In genomic region chr20:4326194-4327065, GRCh38 we compare ENCODE assay signal across 25 cellular contexts.
A peak's percentile ranks its signal among the peaks of the same experiment; 100 is the strongest.
DNase-seq lines count a peak whose midpoint lies in the region; ATAC-seq and TF ChIP-seq lines count a peak whose summit lies in the region.
"Had no signal": no experiment of that assay in that cellular context is flagged by ENCODE, and none has a peak within 500 bp of the region (broad histone marks: within the 10 kb centered on the region; RNA-seq: fewer than 3 reads in every experiment).

No MANE protein-coding gene starts in this region.

- peaks cover 8% of the 10 kb centered on the region for H3K27me3 Mint-ChIP-seq in activated naive CD8-positive, alpha-beta T cell treated with anti-CD3 and anti-CD28 coated beads, Interleukin-2, amount 50 U/mL, for 24 hours
- no peaks in the 10 kb centered on the region for H3K27me3 Mint-ChIP-seq in activated naive CD8-positive, alpha-beta T cell treated with anti-CD3 and anti-CD28 coated beads for 36 hours

- no peak overlapping the region for H3K27ac Mint-ChIP-seq in activated naive CD8-positive, alpha-beta T cell treated with anti-CD3 and anti-CD28 coated beads, Interleukin-2, amount 50 U/mL, for 24 hours
- no peak overlapping the region for H3K27ac Mint-ChIP-seq in activated naive CD8-positive, alpha-beta T cell treated with anti-CD3 and anti-CD28 coated beads for 36 hours
- H3K27ac Mint-ChIP-seq: CD4-positive, alpha-beta T cell; endodermal cell had no signal

- H3K36me3 Mint-ChIP-seq in activated naive CD8-positive, alpha-beta T cell treated with anti-CD3 and anti-CD28 coated beads, Interleukin-2, amount 50 U/mL, for 24 hours (ENCODE audit: low read depth), result no peaks in the 10 kb centered on the region
- H3K36me3 Mint-ChIP-seq in activated naive CD8-positive, alpha-beta T cell treated with anti-CD3 and anti-CD28 coated beads for 36 hours, result no peaks in the 10 kb centered on the region

- H3K4me3 ChIP-seq in NB4 (ENCODE audit: low read depth, low read length) (no peak overlapping the region), fibroblast of mammary gland (ENCODE audit: control insufficient read depth, low read depth, low read length) (no peak overlapping the region), thoracic aorta (no peak overlapping the region)
- H3K4me3 ChIP-seq: A549, gastrocnemius medialis, lower lobe of right lung, upper lobe of left lung had no signal

- intact Hi-C loops in posterior cingulate gyrus (cut with DNase I), result no loop called here

- no peak overlapping the region for H3K4me3 Mint-ChIP-seq in activated naive CD8-positive, alpha-beta T cell treated with anti-CD3 and anti-CD28 coated beads, Interleukin-2, amount 50 U/mL, for 24 hours
- no peak overlapping the region for H3K4me3 Mint-ChIP-seq in activated naive CD8-positive, alpha-beta T cell treated with anti-CD3 and anti-CD28 coated beads for 36 hours
- H3K4me3 Mint-ChIP-seq: CD4-positive, alpha-beta T cell; endodermal cell had no signal

- peaks cover 7% of the 10 kb centered on the region for H3K4me1 Mint-ChIP-seq in activated naive CD8-positive, alpha-beta T cell treated with anti-CD3 and anti-CD28 coated beads, Interleukin-2, amount 50 U/mL, for 24 hours
- no peaks in the 10 kb centered on the region for H3K4me1 Mint-ChIP-seq in activated naive CD8-positive, alpha-beta T cell treated with anti-CD3 and anti-CD28 coated beads for 36 hours
- H3K4me1 Mint-ChIP-seq: endodermal cell had no signal

- H3K9me3 ChIP-seq in thoracic aorta, result no peaks in the 10 kb centered on the region
- H3K9me3 ChIP-seq: gastrocnemius medialis, lower lobe of right lung, upper lobe of left lung had no signal

- DNase-seq in activated naive CD8-positive, alpha-beta T cell treated with anti-CD3 and anti-CD28 coated beads, Interleukin-2, amount 50 U/mL, for 24 hours, result no peak
- no peak for DNase-seq in activated naive CD8-positive, alpha-beta T cell treated with anti-CD3 and anti-CD28 coated beads for 36 hours
- peak; percentile 93 for DNase-seq in NB4 (ENCODE audit: low read depth)
- DNase-seq in fibroblast of mammary gland (ENCODE audit: low read depth), result peak; percentile 55
- no peak for DNase-seq in thoracic aorta (ENCODE audit: low spot score)
- DNase-seq in posterior cingulate gyrus, result no peak
- DNase-seq in GM20000 (ENCODE audit: low spot score), result no peak
- DNase-seq in stimulated activated naive CD4-positive, alpha-beta T cell (lab: John Stamatoyannopoulos, UW), result no peak
- DNase-seq: activated CD4-positive, CD25-positive, alpha-beta regulatory T cell; activated effector memory CD4-positive, alpha-beta T cell treated with Interleukin-2 at 50 U/mL for 16 hours; amniotic stem cell; CD4-positive, alpha-beta T cell; DMS79; endodermal cell; gastrocnemius medialis; lower lobe of right lung; NCI-H1436; NCI-H345; NK-92 treated with Interleukin-12 subunit alpha and Interleukin-12 subunit beta, amount 100 ng/mL, for 24 hours; stimulated activated CD4-positive, alpha-beta T cell treated with anti-CD3 and anti-CD28 coated beads, Interleukin-12 subunit alpha, Interleukin-12 subunit beta, amount 100 ng/mL, for 4 hours; T-helper 1 cell had no signal

- peak overlapping the region; percentile 54 to 79 for H3K27ac ChIP-seq in thoracic aorta
- H3K27ac ChIP-seq: A549, KMS-11, lower lobe of right lung, parathyroid adenoma, upper lobe of left lung had no signal

- TF ChIP-seq CTCF in NB4 (IDR thresholded peaks at IDR 0.05; ENCODE audit: low read depth, low read length) (no peak), fibroblast of mammary gland (conservative IDR thresholded peaks at IDR 0.05; ENCODE audit: control insufficient read depth, insufficient read depth, low read depth, low read length) (no peak), thoracic aorta (IDR thresholded peaks at IDR 0.05) (no peak), GM20000 (IDR thresholded peaks at IDR 0.05; ENCODE audit: extremely low read depth, missing control alignments) (no peak)

- ATAC-seq in activated naive CD8-positive, alpha-beta T cell treated with anti-CD3 and anti-CD28 coated beads, Interleukin-2, amount 50 U/mL, for 24 hours, result peak; percentile 40
- no peak for ATAC-seq in thoracic aorta (ENCODE audit: insufficient number of reproducible peaks, low FRiP score, low read depth)
- ATAC-seq: A549, gastrocnemius medialis had no signal

- no peak for TF ChIP-seq POLR2A in NB4 (IDR thresholded peaks at IDR 0.05; ENCODE audit: extremely low read depth, insufficient read length)

- H3K27me3 ChIP-seq in thoracic aorta (replicated peaks; ENCODE audit: insufficient read depth), result no peaks in the 10 kb centered on the region
- H3K27me3 ChIP-seq: gastrocnemius medialis, upper lobe of left lung had no signal

- H3K9me3 Mint-ChIP-seq in activated naive CD8-positive, alpha-beta T cell treated with anti-CD3 and anti-CD28 coated beads, Interleukin-2, amount 50 U/mL, for 24 hours, result peaks cover 6% of the 10 kb centered on the region
- H3K9me3 Mint-ChIP-seq in activated naive CD8-positive, alpha-beta T cell treated with anti-CD3 and anti-CD28 coated beads for 36 hours, result no peaks in the 10 kb centered on the region
- H3K9me3 Mint-ChIP-seq: CD4-positive, alpha-beta T cell had no signal

- no peaks in the 10 kb centered on the region for H3K36me3 ChIP-seq in thoracic aorta
- H3K36me3 ChIP-seq: gastrocnemius medialis, lower lobe of right lung, upper lobe of left lung had no signal

- peaks cover 5 to 38% of the 10 kb centered on the region in 2 donors for H3K4me1 ChIP-seq in thoracic aorta (ENCODE audit: control insufficient read depth in 1 of 2, low read depth in 2 of 2)
- H3K4me1 ChIP-seq: A549, gastrocnemius medialis, parathyroid adenoma, upper lobe of left lung had no signal

Comparison
In these comparisons a context has a peak if more than half of its experiments do, and no peak if none do; other contexts are left out.
1. DNase-seq: peak in NB4 (single experiment) and fibroblast of mammary gland (single experiment); none in activated naive CD8-positive, alpha-beta T cell treated with anti-CD3 and anti-CD28 coated beads, Interleukin-2, amount 50 U/mL, for 24 hours (single experiment), activated naive CD8-positive, alpha-beta T cell treated with anti-CD3 and anti-CD28 coated beads for 36 hours (single experiment), thoracic aorta (single experiment), posterior cingulate gyrus (0 of 10), GM20000 (single experiment) and stimulated activated naive CD4-positive, alpha-beta T cell (0 of 6).